In the genomic region with DNA sequence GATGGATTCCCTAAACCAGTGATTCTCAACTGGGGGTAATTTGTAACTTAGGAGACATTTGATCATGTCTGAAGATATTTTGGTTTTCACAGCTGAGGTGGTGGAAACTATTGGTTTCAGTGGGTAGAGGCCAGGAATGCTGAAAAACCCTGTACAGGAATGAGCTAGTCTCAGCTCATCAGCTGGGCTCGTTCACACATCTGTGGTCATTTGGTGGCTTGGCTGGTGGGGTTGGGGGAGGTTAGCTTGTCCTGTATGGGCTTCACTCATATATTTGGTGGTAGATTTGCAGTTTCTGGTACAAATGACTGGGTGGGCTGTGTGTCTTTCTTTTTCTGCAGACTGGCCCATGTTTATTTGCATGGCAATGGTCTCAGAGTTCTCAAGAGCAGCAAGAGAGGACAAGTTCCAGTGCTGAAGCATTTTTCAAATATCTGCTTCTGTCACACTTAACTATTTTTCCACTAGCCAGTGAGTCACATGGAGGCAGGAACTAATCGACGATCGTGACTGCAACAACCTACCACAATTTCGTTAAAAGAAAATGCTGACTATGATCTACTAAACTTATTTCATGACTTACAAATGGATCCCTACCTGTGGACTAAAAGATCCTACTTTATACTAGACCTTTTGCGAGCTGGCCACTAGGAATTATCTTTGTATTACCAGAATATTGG, we compare ENCODE assay signal across 20 cellular contexts.
"Had no signal": no experiment of that assay in that cellular context is flagged by ENCODE, and none has a peak within 500 bp of the region (broad histone marks: within the 10 kb centered on the region; RNA-seq: fewer than 3 reads in every experiment).

No MANE protein-coding gene starts in this region.

- H3K27ac ChIP-seq: epithelial cell of prostate, foreskin keratinocyte, hepatocyte, thoracic aorta, upper lobe of left lung had no signal

- DNase-seq: activated CD4-positive, alpha-beta memory T cell treated with anti-CD3 and anti-CD28 coated beads for 36 hours; activated CD4-positive, alpha-beta T cell treated with anti-CD3 and anti-CD28 coated beads for 4 hours; activated CD4-positive, CD25-positive, alpha-beta regulatory T cell; activated naive CD4-positive, alpha-beta T cell treated with Interleukin-2 at 50 U/mL for 16 hours; activated naive CD8-positive, alpha-beta T cell treated with anti-CD3 and anti-CD28 coated beads for 36 hours; activated T-cell treated with anti-CD3 and anti-CD28 coated beads, Interleukin-2, amount 50 U/mL, for 48 hours; cortex of kidney; foreskin keratinocyte; left cardiac atrium; naive B cell; occipital lobe; posterior cingulate gyrus; retina; stimulated activated CD4-positive, alpha-beta T cell treated with anti-CD3 and anti-CD28 coated beads, Interleukin-4, amount 100 ng/mL, for 24 hours; stimulated activated naive CD4-positive, alpha-beta T cell treated with Interleukin-2 at 50 U/mL for 16 hours; T1000; upper lobe of left lung had no signal

- H3K9me3 ChIP-seq: thoracic aorta, upper lobe of left lung had no signal

- H2AFZ ChIP-seq: hepatocyte had no signal

- H3K4me1 ChIP-seq: foreskin keratinocyte, upper lobe of left lung had no signal

- H3K79me2 ChIP-seq: hepatocyte had no signal

- ATAC-seq: foreskin keratinocyte, left cardiac atrium had no signal

- H3K36me3 ChIP-seq: thoracic aorta, upper lobe of left lung had no signal

- H3K27me3 ChIP-seq: foreskin keratinocyte, hepatocyte, upper lobe of left lung had no signal

- H3K4me2 ChIP-seq: hepatocyte had no signal

- H3K4me3 ChIP-seq: hepatocyte, thoracic aorta, upper lobe of left lung had no signal
